1 cellular context compared by ENCODE assay signal in genomic region chr2:24972315-24972958, GRCh38.
TF ChIP-seq lines count a peak whose summit lies in the region.

No MANE protein-coding gene starts in this region.

TF ChIP-seq in HEK293, 187 proteins besides CTCF, POLR2A, EP300 and RAD21 (continued from another document and continues in another):
- TF ChIP-seq ZNF513 (tag by site-specific recombination; IDR thresholded peaks at IDR 0.05) (no peak), ZNF169 (tag by site-specific recombination; IDR thresholded peaks at IDR 0.05) (no peak), REST (tag by site-specific recombination; IDR thresholded peaks at IDR 0.05) (0 out of 2 replicates have a peak, but pooled peaks have one; percentile 2), ZNF658 (tag by site-specific recombination; IDR thresholded peaks at IDR 0.05) (no peak), ZNF148 (tag by site-specific recombination; IDR thresholded peaks at IDR 0.05; ENCODE audit: borderline replicate concordance) (no peak), BCL11B (tag by site-specific recombination; IDR thresholded peaks at IDR 0.05; ENCODE audit: low read depth) (no peak), ZNF580 (tag by site-specific recombination; IDR thresholded peaks at IDR 0.05) (no peak), ZNF114 (tag by site-specific recombination; IDR thresholded peaks at IDR 0.05) (no peak), SETDB1 (IDR thresholded peaks at IDR 0.05; ENCODE audit: insufficient read length, low read length) (no peak), ZBTB1 (tag by site-specific recombination; IDR thresholded peaks at IDR 0.05) (no peak), ZNF596 (tag by site-specific recombination; IDR thresholded peaks at IDR 0.05) (no peak), HOXA7 (CRISPR knock-in tag; IDR thresholded peaks at IDR 0.05; ENCODE audit: borderline replicate concordance) (no peak), ZNF473 (tag by site-specific recombination; IDR thresholded peaks at IDR 0.05) (no peak), PBX3 (CRISPR knock-in tag; IDR thresholded peaks at IDR 0.05) (no peak), ZFP37 (tag by site-specific recombination; IDR thresholded peaks at IDR 0.05) (no peak), ZNF184 (tag by site-specific recombination; IDR thresholded peaks at IDR 0.05) (no peak), MYNN (tag by site-specific recombination; IDR thresholded peaks at IDR 0.05; ENCODE audit: borderline replicate concordance) (no peak), ZNF223 (tag by site-specific recombination; IDR thresholded peaks at IDR 0.05) (no peak), ZNF610 (tag by site-specific recombination; IDR thresholded peaks at IDR 0.05; ENCODE audit: borderline replicate concordance) (no peak), ZNF341 (tag by site-specific recombination; IDR thresholded peaks at IDR 0.05; ENCODE audit: low read depth) (no peak), ZNF488 (tag by site-specific recombination; IDR thresholded peaks at IDR 0.05) (no peak), ZNF654 (tag by site-specific recombination; IDR thresholded peaks at IDR 0.05; ENCODE audit: low read depth) (no peak), MEIS1 (CRISPR knock-in tag; IDR thresholded peaks at IDR 0.05; ENCODE audit: borderline replicate concordance) (no peak), ZNF398 (tag by site-specific recombination; IDR thresholded peaks at IDR 0.05) (no peak), ZNF266 (tag by site-specific recombination; IDR thresholded peaks at IDR 0.05; ENCODE audit: low read depth) (no peak), ZNF704 (tag by site-specific recombination; IDR thresholded peaks at IDR 0.05) (no peak), ZNF561 (tag by site-specific recombination; IDR thresholded peaks at IDR 0.05; ENCODE audit: borderline replicate concordance) (no peak), PATZ1 (tag by site-specific recombination; IDR thresholded peaks at IDR 0.05) (0 out of 2 replicates have a peak, but pooled peaks have one; percentile 29), ZNF248 (tag by site-specific recombination; IDR thresholded peaks at IDR 0.05) (no peak), ZNF155 (tag by site-specific recombination; IDR thresholded peaks at IDR 0.05) (no peak), KLF1 (tag by site-specific recombination; IDR thresholded peaks at IDR 0.05) (no peak), ZBTB49 (tag by site-specific recombination; IDR thresholded peaks at IDR 0.05; ENCODE audit: low read depth) (no peak), ZNF175 (tag by site-specific recombination; IDR thresholded peaks at IDR 0.05) (no peak), GLIS2 (tag by site-specific recombination; IDR thresholded peaks at IDR 0.05) (0 out of 2 replicates have a peak, but pooled peaks have one; percentile 16), ZBTB17 (tag by site-specific recombination; IDR thresholded peaks at IDR 0.05) (peak; percentile 87), ZNF2 (tag by site-specific recombination; IDR thresholded peaks at IDR 0.05) (no peak; the same call in 1 of the 2 replicates), ZNF391 (tag by site-specific recombination; IDR thresholded peaks at IDR 0.05; ENCODE audit: borderline replicate concordance, low read depth) (0 out of 2 replicates have a peak, but pooled peaks have one; percentile 49), ZNF623 (tag by site-specific recombination; IDR thresholded peaks at IDR 0.05) (no peak)
